ENCODE assay signal across 15 cellular contexts in genomic region chr13:102286326-102286725, GRCh38.
A peak's percentile ranks its signal among the peaks of the same experiment; 100 is the strongest.
DNase-seq lines count a peak whose midpoint lies in the region; ATAC-seq and TF ChIP-seq lines count a peak whose summit lies in the region.
"Had no signal": no experiment of that assay in that cellular context is flagged by ENCODE, and none has a peak within 500 bp of the region (broad histone marks: within the 10 kb centered on the region; RNA-seq: fewer than 3 reads in every experiment).

No MANE protein-coding gene starts in this region.

- H3K36me3 Mint-ChIP-seq in activated T-cell treated with anti-CD3 and anti-CD28 coated beads, Interleukin-2, amount 50 U/mL, for 4 hours (ENCODE audit: insufficient read depth) = no peaks in the 10 kb centered on the region
- H3K36me3 Mint-ChIP-seq: activated naive CD8-positive, alpha-beta T cell treated with anti-CD3 and anti-CD28 coated beads for 36 hours had no signal

- H3K4me1 Mint-ChIP-seq in activated T-cell treated with anti-CD3 and anti-CD28 coated beads, Interleukin-2, amount 50 U/mL, for 4 hours (ENCODE audit: low read depth) = no peaks in the 10 kb centered on the region
- H3K4me1 Mint-ChIP-seq: activated naive CD8-positive, alpha-beta T cell treated with anti-CD3 and anti-CD28 coated beads for 36 hours had no signal

- no peak overlapping the region for H2AFZ ChIP-seq in ACC112 (ENCODE audit: low read length, unreplicated experiment)

- no peaks in the 10 kb centered on the region for H3K79me2 ChIP-seq in ACC112 (ENCODE audit: control insufficient read depth, insufficient read depth, low read length, unreplicated experiment)

- H3K36me3 ChIP-seq in ACC112 (ENCODE audit: insufficient read depth, low read length) = no peaks in the 10 kb centered on the region
- H3K36me3 ChIP-seq in brain microvascular endothelial cell (replicated peaks) = no peaks in the 10 kb centered on the region
- H3K36me3 ChIP-seq in kidney epithelial cell (ENCODE audit: control insufficient read depth, insufficient read depth, low read length) = no peaks in the 10 kb centered on the region
- H3K36me3 ChIP-seq: BLaER1, HAP-1, vagina had no signal

- in situ Hi-C loops in brain microvascular endothelial cell (cut with HindIII; ENCODE audit: low pct_ligation_motif_present, low sequenced_read_pairs) = no loop called here

- no peaks in the 10 kb centered on the region for H3K9me3 Mint-ChIP-seq in activated T-cell treated with anti-CD3 and anti-CD28 coated beads, Interleukin-2, amount 50 U/mL, for 4 hours
- H3K9me3 Mint-ChIP-seq: activated naive CD8-positive, alpha-beta T cell treated with anti-CD3 and anti-CD28 coated beads for 36 hours had no signal

- H3K27me3 ChIP-seq in ACC112 (ENCODE audit: insufficient read depth, low read length) = no peaks in the 10 kb centered on the region
- no peaks in the 10 kb centered on the region for H3K27me3 ChIP-seq in brain microvascular endothelial cell (replicated peaks)
- no peaks in the 10 kb centered on the region for H3K27me3 ChIP-seq in kidney epithelial cell (ENCODE audit: control insufficient read depth, insufficient read depth, low read length)
- H3K27me3 ChIP-seq: BLaER1, vagina had no signal

- H3K4me1 ChIP-seq in ACC112 (ENCODE audit: control insufficient read depth, insufficient read depth, low read length, unreplicated experiment) = peaks cover 32% of the 10 kb centered on the region
- H3K4me1 ChIP-seq: BLaER1, HAP-1, vagina had no signal

- H3K4me3 ChIP-seq in ACC112 (ENCODE audit: low read depth, low read length) = peak overlapping the region; percentile 62
- no peak overlapping the region for H3K4me3 ChIP-seq in brain microvascular endothelial cell (ENCODE audit: low read depth, low read length)
- H3K4me3 ChIP-seq in kidney epithelial cell (ENCODE audit: low read depth, low read length) = no peak overlapping the region
- H3K4me3 ChIP-seq: BLaER1, HAP-1, vagina had no signal

- H3K27ac ChIP-seq in ACC112 (ENCODE audit: low read depth, low read length) (peak overlapping the region; percentile 82), brain microvascular endothelial cell (no peak overlapping the region)
- H3K27ac ChIP-seq: BLaER1, vagina had no signal

- H3K27me3 Mint-ChIP-seq in activated T-cell treated with anti-CD3 and anti-CD28 coated beads, Interleukin-2, amount 50 U/mL, for 4 hours (ENCODE audit: low read depth) = peaks cover 6% of the 10 kb centered on the region

- TF ChIP-seq CTCF in brain microvascular endothelial cell (IDR thresholded peaks at IDR 0.05; ENCODE audit: low read depth, low read length, missing control alignments) = no peak
- no peak for TF ChIP-seq CTCF in kidney epithelial cell (IDR thresholded peaks at IDR 0.05; ENCODE audit: insufficient read depth, low read length, poor library complexity, severe bottlenecking)

- H3K4me3 Mint-ChIP-seq in activated T-cell treated with anti-CD3 and anti-CD28 coated beads, Interleukin-2, amount 50 U/mL, for 4 hours = no peak overlapping the region
- H3K4me3 Mint-ChIP-seq: activated naive CD8-positive, alpha-beta T cell treated with anti-CD3 and anti-CD28 coated beads for 36 hours had no signal

- DNase-seq in HS-27A (ENCODE audit: low read depth) = peak; percentile 40
- DNase-seq in brain microvascular endothelial cell = peak; percentile 50
- peak; percentile 94 for DNase-seq in kidney epithelial cell (ENCODE audit: low read depth)
- DNase-seq in NCI-H748 (lab: John Stamatoyannopoulos, UW; ENCODE audit: unreplicated experiment) = no peak
- no peak for DNase-seq in activated T-cell treated with anti-CD3 and anti-CD28 coated beads, Interleukin-2, amount 50 U/mL, for 4 hours
- DNase-seq in left colon = no peak
- no peak for DNase-seq in ureter (ENCODE audit: low spot score)
- DNase-seq: activated naive CD8-positive, alpha-beta T cell treated with anti-CD3 and anti-CD28 coated beads for 36 hours; DND-41; NCI-H748 treated with DMSO at 0.1 percent for 48 hours; nucleus accumbens had no signal

- intact Hi-C loops in left colon (cut with DNase I, micrococcal nuclease) = no loop called here

- ATAC-seq in activated T-cell treated with anti-CD3 and anti-CD28 coated beads, Interleukin-2, amount 50 U/mL, for 4 hours = no peak
- ATAC-seq in left colon = no peak

Comparison
In these comparisons a context has a peak if more than half of its experiments do, and no peak if none do; other contexts are left out.
1. DNase-seq: peak in HS-27A (single experiment), brain microvascular endothelial cell (single experiment) and kidney epithelial cell (single experiment); none in NCI-H748 (single experiment), activated T-cell treated with anti-CD3 and anti-CD28 coated beads, Interleukin-2, amount 50 U/mL, for 4 hours (single experiment), left colon (0 of 2) and ureter (single experiment).